ENCODE assay signal across 11 cellular contexts in the genomic region with DNA sequence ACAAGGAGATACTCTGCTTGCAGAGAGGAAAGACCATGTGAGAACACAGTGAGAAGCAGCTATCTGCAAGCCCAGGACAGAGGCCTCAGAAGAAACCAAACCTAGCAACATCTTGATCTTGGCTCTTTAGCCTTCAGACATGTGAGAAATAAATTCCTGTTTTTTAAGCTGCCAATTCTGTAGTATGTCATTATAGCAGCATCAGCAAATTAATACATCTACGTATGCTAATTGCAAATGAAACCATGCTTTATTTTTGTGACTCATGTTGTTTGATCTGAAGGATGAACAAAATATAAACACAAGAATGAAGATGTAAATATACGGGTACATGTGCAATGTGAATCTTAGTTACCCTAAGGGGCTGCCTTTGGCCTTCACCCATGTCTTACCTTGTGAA.
"Had no signal": no experiment of that assay in that cellular context is flagged by ENCODE, and none has a peak within 500 bp of the region (broad histone marks: within the 10 kb centered on the region; RNA-seq: fewer than 3 reads in every experiment).

No MANE protein-coding gene starts in this region.

- H3K4me2 ChIP-seq: GM23338 had no signal

- DNase-seq: GM23248, GOT3, H7, H9, HCEC 1CT, HFFc6 had no signal

- FAIRE-seq: H1, H54 had no signal

- H3K9me3 ChIP-seq: HAP-1 had no signal

- H3K4me3 ChIP-seq: GM23248, GM23338, HAP-1 had no signal

- H3K27ac ChIP-seq: GM23248 had no signal

- H3K4me1 ChIP-seq: HAP-1 had no signal

- H3K36me3 ChIP-seq: HAP-1 had no signal

- H2AFZ ChIP-seq: GM23248, GM23338 had no signal

- H3K9ac ChIP-seq: GM23248 had no signal

- ATAC-seq: GM23338, HCT116 had no signal
